In the genomic region with DNA sequence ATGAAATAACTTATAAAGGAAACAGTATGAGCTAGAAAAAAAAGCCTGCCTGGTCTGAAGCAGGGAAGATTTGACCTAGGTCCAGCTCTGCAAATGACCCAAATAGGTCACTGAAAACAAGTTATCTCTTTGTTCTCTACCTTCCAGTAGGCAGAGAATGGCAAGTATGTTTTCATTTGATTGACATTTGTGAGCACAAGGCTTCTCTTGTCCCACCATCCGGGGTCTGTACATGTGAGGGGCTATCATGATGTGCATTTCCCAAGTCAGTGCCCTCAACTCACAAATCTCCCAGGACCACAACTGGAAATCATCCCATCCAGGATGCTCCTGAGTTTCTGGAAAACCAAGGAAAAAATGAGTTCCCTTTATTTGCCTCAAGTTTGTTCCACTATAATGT, we compare ENCODE assay signal across 23 cellular contexts.
DNase-seq lines count a peak whose midpoint lies in the region; ATAC-seq, FAIRE-seq and TF ChIP-seq lines count a peak whose summit lies in the region.
"Had no signal": no experiment of that assay in that cellular context is flagged by ENCODE, and none has a peak within 500 bp of the region (broad histone marks: within the 10 kb centered on the region; RNA-seq: fewer than 3 reads in every experiment).

No MANE protein-coding gene starts in this region.

- CTCF ChIA-PET in HepG2 (lab: Yijun Ruan, JAX; ENCODE audit: low intra/inter-chr PET ratio, low total read pairs): no interaction called here

- intact Hi-C loops in HepG2 (cut with micrococcal nuclease; ENCODE audit: unreplicated experiment): no loop called here
- intact Hi-C loops in right lobe of liver (cut with DNase I): no loop called here
- intact Hi-C loops in testis (cut with DNase I; ENCODE audit: low total_unique reads): no loop called here

- peak overlapping the region; percentile 73 to 94 (median 75) for H3K27ac Mint-ChIP-seq in nephron
- H3K27ac Mint-ChIP-seq: B cell; CD4-positive, CD25-positive, alpha-beta regulatory T cell; CD8-positive, alpha-beta T cell; HFFc6 had no signal

- H3K9me3 Mint-ChIP-seq in nephron: no peaks in the 10 kb centered on the region
- H3K9me3 Mint-ChIP-seq: CD8-positive, alpha-beta T cell; HFFc6 had no signal

- H3K4me3 ChIP-seq in HepG2 (replicated peaks in 1 of 3; ENCODE audit: insufficient read depth in 1 of 3, low read depth in 2 of 3, low read length in 3 of 3) (no peak overlapping the region), right lobe of liver (no peak overlapping the region), testis (no peak overlapping the region)
- H3K4me3 ChIP-seq: BLaER1, GM12878, HAP-1 had no signal

- H3K9ac ChIP-seq in HepG2 (ENCODE audit: insufficient read depth, low read depth, low read length): no peak overlapping the region
- H3K9ac ChIP-seq: BLaER1 had no signal

- H3K27me3 ChIP-seq in HepG2 (ENCODE audit: control insufficient read depth in 1 of 2, insufficient read depth in 2 of 2, low read length in 2 of 2) (peaks cover 0 to 7% of the 10 kb centered on the region in 2 experiments; a peak in 4 of 5 replicates), right lobe of liver (no peaks in the 10 kb centered on the region), testis (no peaks in the 10 kb centered on the region)
- H3K27me3 ChIP-seq: BLaER1 had no signal

- WGBS in HepG2 (ENCODE audit: low lambda C conversion rate): 0% methylated on average over 1 of the region's 1 CpG
- WGBS in right lobe of liver (ENCODE audit: insufficient coverage, low coverage, low lambda C conversion rate, missing lambda C conversion rate): no CpG with 5 or more reads among the region's 1 CpG
- WGBS in testis, 2 donors: 76 to 78% methylated on average over 1 of the region's 1 CpG

- no peak overlapping the region for H2AFZ ChIP-seq in HepG2 (ENCODE audit: low read length)

- no peak for FAIRE-seq in HepG2 (lab: Jason Lieb, UNC)
- FAIRE-seq: A204.1, D721Med, GM12878, H54 had no signal

- no peaks in the 10 kb centered on the region for H3K9me3 ChIP-seq in HepG2 (ENCODE audit: low read length)
- H3K9me3 ChIP-seq in right lobe of liver: no peaks in the 10 kb centered on the region
- no peaks in the 10 kb centered on the region for H3K9me3 ChIP-seq in testis
- H3K9me3 ChIP-seq: HAP-1 had no signal

- H3K4me3 Mint-ChIP-seq in nephron: no peak overlapping the region
- H3K4me3 Mint-ChIP-seq: B cell; CD4-positive, CD25-positive, alpha-beta regulatory T cell; CD8-positive, alpha-beta T cell; HFFc6 had no signal

- POLR2A ChIA-PET in HepG2 (lab: Yijun Ruan, JAX): no interaction called here

- H3K4me2 ChIP-seq in HepG2 (ENCODE audit: low read depth, low read length): no peak overlapping the region
- H3K4me2 ChIP-seq: BLaER1 had no signal

- TF ChIP-seq POLR2A in HepG2 (IDR thresholded peaks at IDR 0.05; ENCODE audit: insufficient read depth in 1 of 2, low read depth in 2 of 2, low read length in 2 of 2) (no peak), right lobe of liver (IDR thresholded peaks at IDR 0.05) (no peak), testis (IDR thresholded peaks at IDR 0.05) (no peak)

- ATAC-seq in HepG2: no peak
- ATAC-seq in right lobe of liver: no peak
- ATAC-seq: CD8-positive, alpha-beta T cell; GM12878 had no signal

- no peaks in the 10 kb centered on the region for H4K20me1 ChIP-seq in HepG2 (ENCODE audit: insufficient read depth, low read length)
- H4K20me1 ChIP-seq: BLaER1 had no signal

- TF ChIP-seq EP300 in HepG2 (IDR thresholded peaks at IDR 0.05; ENCODE audit: low read depth in 2 of 2, low read length in 2 of 2): no peak
- no peak for TF ChIP-seq EP300 in HepG2 (CRISPR knock-in tag; IDR thresholded peaks at IDR 0.05; ENCODE audit: borderline replicate concordance)

- no peaks in the 10 kb centered on the region for H3K36me3 ChIP-seq in HepG2 (replicated peaks in 1 of 2; ENCODE audit: control insufficient read depth in 1 of 2, insufficient read depth in 2 of 2, low read length in 2 of 2)
- no peaks in the 10 kb centered on the region for H3K36me3 ChIP-seq in right lobe of liver
- H3K36me3 ChIP-seq in testis (ENCODE audit: low read depth, missing control alignments): no peaks in the 10 kb centered on the region
- H3K36me3 ChIP-seq: HAP-1 had no signal

- DNase-seq in HepG2 (ENCODE audit: low spot score) (peak; percentile 4), right lobe of liver (no peak), testis (peak; percentile 48), HuH-7 (ENCODE audit: low spot score) (no peak)
- no peak for DNase-seq in activated T-cell treated with anti-CD3 and anti-CD28 coated beads, Interleukin-2, amount 50 U/mL, for 48 hours
- DNase-seq: CD4-positive, CD25-positive, alpha-beta regulatory T cell; CD8-positive, alpha-beta T cell; DMS 273 treated with DMSO at 0.1 percent for 48 hours; DMS79; EL; GDM1; GOT3; HFFc6 had no signal

- peaks cover 52% of the 10 kb centered on the region for H3K36me3 Mint-ChIP-seq in nephron (ENCODE audit: low read depth)
- H3K36me3 Mint-ChIP-seq: CD8-positive, alpha-beta T cell had no signal

- TF ChIP-seq CTCF in HepG2 (CRISPR knock-in tag; IDR thresholded peaks at IDR 0.05) (no peak), right lobe of liver (IDR thresholded peaks at IDR 0.05) (no peak), nephron (IDR thresholded peaks at IDR 0.05; ENCODE audit: unreplicated experiment in 3 of 3) (no peak), testis (IDR thresholded peaks at IDR 0.05) (no peak)

- H3K79me2 ChIP-seq in HepG2 (ENCODE audit: insufficient read depth, low read length): no peaks in the 10 kb centered on the region

- no peak for TF ChIP-seq RAD21 in HepG2 (CRISPR knock-in tag; IDR thresholded peaks at IDR 0.05)

- no TSS peak for BruUV-seq in HepG2 (replicated peaks; lab: Mats Ljungman, UMichigan)

- H3K4me1 Mint-ChIP-seq in nephron: peaks cover 40% of the 10 kb centered on the region
- H3K4me1 Mint-ChIP-seq: CD4-positive, CD25-positive, alpha-beta regulatory T cell had no signal

- H3K27me3 Mint-ChIP-seq in nephron (ENCODE audit: low read depth): peaks cover 4% of the 10 kb centered on the region
- H3K27me3 Mint-ChIP-seq: B cell had no signal

- H3K4me1 ChIP-seq in HepG2 (ENCODE audit: insufficient read depth, low read length) (peaks cover 17% of the 10 kb centered on the region; the same call in 1 of the 2 replicates), right lobe of liver (no peaks in the 10 kb centered on the region), testis (peaks cover 5% of the 10 kb centered on the region)
- H3K4me1 ChIP-seq: HAP-1 had no signal

- H3K27ac ChIP-seq in HepG2 (ENCODE audit: extremely low read length, insufficient read depth, low read length) (no peak overlapping the region), right lobe of liver (no peak overlapping the region), testis (no peak overlapping the region)
- H3K27ac ChIP-seq: 22Rv1, BLaER1, C4-2B had no signal

- in situ Hi-C loops in HepG2 (cut with HindIII; ENCODE audit: extremely low pct_ligation_motif_present, low pct_unique_long_range_greater_than_20kb): no loop called here

TF ChIP-seq in HepG2, 621 proteins besides CTCF, POLR2A, EP300 and RAD21 (continues in another document):
- TF ChIP-seq NONO (IDR thresholded peaks at IDR 0.05) (no peak), NONO (CRISPR knock-in tag; conservative IDR thresholded peaks at IDR 0.05) (no peak), SP5 (CRISPR knock-in tag; IDR thresholded peaks at IDR 0.05; ENCODE audit: borderline replicate concordance, low read depth) (no peak), NKX3-1 (CRISPR knock-in tag; IDR thresholded peaks at IDR 0.05) (no peak), ZNF256 (CRISPR knock-in tag; conservative IDR thresholded peaks at IDR 0.05) (no peak), SMAD3 (CRISPR knock-in tag; IDR thresholded peaks at IDR 0.05) (no peak)
- TF ChIP-seq, protein P1, sequence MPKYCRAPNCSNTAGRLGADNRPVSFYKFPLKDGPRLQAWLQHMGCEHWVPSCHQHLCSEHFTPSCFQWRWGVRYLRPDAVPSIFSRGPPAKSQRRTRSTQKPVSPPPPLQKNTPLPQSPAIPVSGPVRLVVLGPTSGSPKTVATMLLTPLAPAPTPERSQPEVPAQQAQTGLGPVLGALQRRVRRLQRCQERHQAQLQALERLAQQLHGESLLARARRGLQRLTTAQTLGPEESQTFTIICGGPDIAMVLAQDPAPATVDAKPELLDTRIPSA (CRISPR knock-in tag; IDR thresholded peaks at IDR 0.05; ENCODE audit: borderline replicate concordance): no peak
- TF ChIP-seq, protein P2, sequence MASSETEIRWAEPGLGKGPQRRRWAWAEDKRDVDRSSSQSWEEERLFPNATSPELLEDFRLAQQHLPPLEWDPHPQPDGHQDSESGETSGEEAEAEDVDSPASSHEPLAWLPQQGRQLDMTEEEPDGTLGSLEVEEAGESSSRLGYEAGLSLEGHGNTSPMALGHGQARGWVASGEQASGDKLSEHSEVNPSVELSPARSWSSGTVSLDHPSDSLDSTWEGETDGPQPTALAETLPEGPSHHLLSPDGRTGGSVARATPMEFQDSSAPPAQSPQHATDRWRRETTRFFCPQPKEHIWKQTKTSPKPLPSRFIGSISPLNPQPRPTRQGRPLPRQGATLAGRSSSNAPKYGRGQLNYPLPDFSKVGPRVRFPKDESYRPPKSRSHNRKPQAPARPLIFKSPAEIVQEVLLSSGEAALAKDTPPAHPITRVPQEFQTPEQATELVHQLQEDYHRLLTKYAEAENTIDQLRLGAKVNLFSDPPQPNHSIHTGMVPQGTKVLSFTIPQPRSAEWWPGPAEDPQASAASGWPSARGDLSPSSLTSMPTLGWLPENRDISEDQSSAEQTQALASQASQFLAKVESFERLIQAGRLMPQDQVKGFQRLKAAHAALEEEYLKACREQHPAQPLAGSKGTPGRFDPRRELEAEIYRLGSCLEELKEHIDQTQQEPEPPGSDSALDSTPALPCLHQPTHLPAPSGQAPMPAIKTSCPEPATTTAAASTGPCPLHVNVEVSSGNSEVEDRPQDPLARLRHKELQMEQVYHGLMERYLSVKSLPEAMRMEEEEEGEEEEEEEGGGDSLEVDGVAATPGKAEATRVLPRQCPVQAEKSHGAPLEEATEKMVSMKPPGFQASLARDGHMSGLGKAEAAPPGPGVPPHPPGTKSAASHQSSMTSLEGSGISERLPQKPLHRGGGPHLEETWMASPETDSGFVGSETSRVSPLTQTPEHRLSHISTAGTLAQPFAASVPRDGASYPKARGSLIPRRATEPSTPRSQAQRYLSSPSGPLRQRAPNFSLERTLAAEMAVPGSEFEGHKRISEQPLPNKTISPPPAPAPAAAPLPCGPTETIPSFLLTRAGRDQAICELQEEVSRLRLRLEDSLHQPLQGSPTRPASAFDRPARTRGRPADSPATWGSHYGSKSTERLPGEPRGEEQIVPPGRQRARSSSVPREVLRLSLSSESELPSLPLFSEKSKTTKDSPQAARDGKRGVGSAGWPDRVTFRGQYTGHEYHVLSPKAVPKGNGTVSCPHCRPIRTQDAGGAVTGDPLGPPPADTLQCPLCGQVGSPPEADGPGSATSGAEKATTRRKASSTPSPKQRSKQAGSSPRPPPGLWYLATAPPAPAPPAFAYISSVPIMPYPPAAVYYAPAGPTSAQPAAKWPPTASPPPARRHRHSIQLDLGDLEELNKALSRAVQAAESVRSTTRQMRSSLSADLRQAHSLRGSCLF (CRISPR knock-in tag; IDR thresholded peaks at IDR 0.05; ENCODE audit: borderline replicate concordance): no peak

Comparison
In these comparisons a context has a peak if more than half of its experiments do, and no peak if none do; other contexts are left out.
1. DNase-seq: peak in HepG2 (single experiment) and testis (single experiment); none in right lobe of liver (0 of 3), activated T-cell treated with anti-CD3 and anti-CD28 coated beads, Interleukin-2, amount 50 U/mL, for 48 hours (0 of 2) and HuH-7 (single experiment).